16 cellular contexts compared by ENCODE assay signal in the genomic region with DNA sequence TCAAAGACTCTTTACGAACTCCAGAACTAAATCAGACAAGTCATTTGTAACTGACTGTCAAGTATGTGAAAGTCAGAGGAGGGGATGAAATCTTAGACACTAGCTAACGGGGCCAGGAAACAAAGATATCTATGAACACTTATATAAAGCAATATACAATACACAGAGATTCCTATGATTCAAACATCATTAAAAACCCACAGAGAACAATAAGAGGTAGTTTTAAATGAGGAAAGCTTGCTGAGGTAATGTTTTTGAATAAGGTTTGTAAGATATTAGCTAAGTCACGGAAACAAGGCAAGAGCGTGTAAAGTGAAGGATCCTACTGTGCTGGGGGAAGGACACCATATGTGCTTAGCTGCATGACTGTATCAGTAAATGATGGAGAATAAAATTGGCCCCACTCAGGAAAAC. TPM values are rescaled to one million over a fixed set of nuclear protein-coding genes. Genes with fewer than 3 reads are reported as not detected.
DNase-seq lines count a peak whose midpoint lies in the region; ATAC-seq and TF ChIP-seq lines count a peak whose summit lies in the region.
"Had no signal": no experiment of that assay in that cellular context is flagged by ENCODE, and none has a peak within 500 bp of the region (broad histone marks: within the 10 kb centered on the region; RNA-seq: fewer than 3 reads in every experiment).

No MANE protein-coding gene starts in this region.

- H3K9me2 ChIP-seq in PC-3 (replicated peaks; ENCODE audit: low read length), result no peaks in the 10 kb centered on the region

- intact Hi-C loops in PC-3 (cut with micrococcal nuclease), result no loop called here
- intact Hi-C loops in right lobe of liver (cut with DNase I), result no loop called here

- no peak overlapping the region for H3K4me3 Mint-ChIP-seq in memory B cell
- no peak overlapping the region for H3K4me3 Mint-ChIP-seq in effector memory CD8-positive, alpha-beta T cell

- no peak overlapping the region for H3K4me2 ChIP-seq in PC-3 (ENCODE audit: low read length)
- H3K4me2 ChIP-seq: BLaER1 treated with 17β-estradiol and CSF1 and Interleukin-3, amounts not matched to agents 10 nM and 100 nM had no signal

- H3K27ac ChIP-seq in PC-3 (ENCODE audit: low read length), result no peak overlapping the region
- H3K27ac ChIP-seq in right lobe of liver, result no peak overlapping the region
- H3K27ac ChIP-seq: BLaER1 treated with 17β-estradiol and CSF1 and Interleukin-3, amounts not matched to agents 10 nM and 100 nM had no signal

- H3K4me3 ChIP-seq in PC-3 (ENCODE audit: low read length) (no peak overlapping the region), right lobe of liver (no peak overlapping the region)
- H3K4me3 ChIP-seq: BLaER1 treated with 17β-estradiol and CSF1 and Interleukin-3, amounts not matched to agents 10 nM and 100 nM; HAP-1 had no signal

- H3K4me1 ChIP-seq in PC-3 (ENCODE audit: insufficient read depth, low read length) (no peaks in the 10 kb centered on the region), right lobe of liver (no peaks in the 10 kb centered on the region)
- H3K4me1 ChIP-seq: BLaER1 treated with 17β-estradiol and CSF1 and Interleukin-3, amounts not matched to agents 10 nM and 100 nM had no signal

- no peaks in the 10 kb centered on the region for H3K79me2 ChIP-seq in PC-3 (ENCODE audit: low read length)

- H3K36me3 Mint-ChIP-seq in memory B cell, result peaks cover 11% of the 10 kb centered on the region
- no peaks in the 10 kb centered on the region for H3K36me3 Mint-ChIP-seq in effector memory CD8-positive, alpha-beta T cell (ENCODE audit: insufficient read depth)

- TF ChIP-seq CTCF in PC-3 (conservative IDR thresholded peaks at IDR 0.05; ENCODE audit: low read depth, low read length) (no peak), right lobe of liver (IDR thresholded peaks at IDR 0.05) (no peak)

- no peaks in the 10 kb centered on the region for H3K27me3 Mint-ChIP-seq in memory B cell
- no peaks in the 10 kb centered on the region for H3K27me3 Mint-ChIP-seq in effector memory CD8-positive, alpha-beta T cell

- POLR2A ChIA-PET in PC-3 (lab: Charles Lee; ENCODE audit: unreplicated experiment), result interaction anchor here (0.6 kb wide), 1 partner anchor 21 kb away, joined by 5 read pairs; no protein-coding TSS in a partner anchor

- no peak overlapping the region for H2AFZ ChIP-seq in PC-3 (ENCODE audit: low read length)

- H3K9me3 ChIP-seq in PC-3 (ENCODE audit: low read length) (no peaks in the 10 kb centered on the region), right lobe of liver (no peaks in the 10 kb centered on the region)
- H3K9me3 ChIP-seq: BLaER1 treated with 17β-estradiol and CSF1 and Interleukin-3, amounts not matched to agents 10 nM and 100 nM; HAP-1 had no signal

- H3K36me3 ChIP-seq in PC-3 (ENCODE audit: low read depth, low read length) (peaks cover 9% of the 10 kb centered on the region; the same call in 1 of the 2 replicates), right lobe of liver (no peaks in the 10 kb centered on the region)

- H3K9ac ChIP-seq in PC-3 (ENCODE audit: low read length), result no peak overlapping the region
- H3K9ac ChIP-seq: BLaER1 treated with 17β-estradiol and CSF1 and Interleukin-3, amounts not matched to agents 10 nM and 100 nM had no signal

- H3K27ac Mint-ChIP-seq in memory B cell, result peak overlapping the region; percentile 67
- peak overlapping the region in 1 of 2 donors; percentile 22 for H3K27ac Mint-ChIP-seq in effector memory CD8-positive, alpha-beta T cell

- peak; percentile 36 for DNase-seq in Daoy (ENCODE audit: low read depth)
- DNase-seq in PC-3, result no peak
- DNase-seq in cerebellar cortex (ENCODE audit: low spot score), result peak; percentile 63
- no peak for DNase-seq in memory B cell (ENCODE audit: low spot score in 2 of 2)
- no peak for DNase-seq in right lobe of liver
- no peak for DNase-seq in effector memory CD8-positive, alpha-beta T cell
- no peak for DNase-seq in SHP77 (lab: John Stamatoyannopoulos, UW)
- DNase-seq: DMS 273 treated with DMSO at 0.1 percent for 48 hours, MV-4-11, NCI-H446 treated with DMSO at 0.1 percent for 48 hours, NCI-H748 treated with DMSO at 0.1 percent for 48 hours, Right ventricle myocardium superior had no signal

- CTCF ChIA-PET in PC-3 (lab: Charles Lee), result interaction anchor here (0.7 kb wide), 1 partner anchor 227 kb away, joined by 3 read pairs; no protein-coding TSS in a partner anchor

- H4K20me1 ChIP-seq in PC-3 (ENCODE audit: low read length), result no peaks in the 10 kb centered on the region

- H3K27me3 ChIP-seq in PC-3 (ENCODE audit: low read length) (no peaks in the 10 kb centered on the region), right lobe of liver (no peaks in the 10 kb centered on the region)
- H3K27me3 ChIP-seq: BLaER1 treated with 17β-estradiol and CSF1 and Interleukin-3, amounts not matched to agents 10 nM and 100 nM had no signal

- TF ChIP-seq POLR2A in right lobe of liver (IDR thresholded peaks at IDR 0.05), result no peak

- peak; percentile 64 for ATAC-seq in PC-3
- no peak for ATAC-seq in memory B cell (ENCODE audit: low read depth)
- ATAC-seq in GM21515 (IDR thresholded peaks at IDR 0.05; ENCODE audit: unreplicated experiment), result no peak
- ATAC-seq in right lobe of liver, result no peak
- no peak for ATAC-seq in effector memory CD8-positive, alpha-beta T cell (replicated peaks)
- ATAC-seq: Panc1 had no signal

- H3K4me1 Mint-ChIP-seq in memory B cell, result peaks cover 2% of the 10 kb centered on the region
- no peaks in the 10 kb centered on the region for H3K4me1 Mint-ChIP-seq in effector memory CD8-positive, alpha-beta T cell (ENCODE audit: low read depth in 2 of 2)

- H3K9me3 Mint-ChIP-seq in memory B cell, result no peaks in the 10 kb centered on the region
- no peaks in the 10 kb centered on the region for H3K9me3 Mint-ChIP-seq in effector memory CD8-positive, alpha-beta T cell

- 93% methylated on average over 4 of the region's 4 CpGs for WGBS in right lobe of liver (ENCODE audit: insufficient coverage, low coverage, low lambda C conversion rate, missing lambda C conversion rate)

- BruUV-seq in PC-3 (replicated peaks; lab: Mats Ljungman, UMichigan), result no TSS peak

- H3F3A ChIP-seq in PC-3 (ENCODE audit: low read length, unreplicated experiment), result no peaks in the 10 kb centered on the region

RNA-seq across cellular contexts. Expression of gene SAV1, which starts 36.7 kb away (rescaled TPM):
- total RNA-seq in Daoy (2014; rRNA removed; shearing (Covaris generic)), result 28.6 and 36.5 TPM in 2 replicates
- 66.2 and 87.1 TPM in 2 replicates for total RNA-seq in PC-3 (2014; rRNA removed)
- total RNA-seq in right lobe of liver, result 10 to 100 TPM in 3 of 6 experiments, 1 to 10 TPM in 3; 7.8 to 13.8 (median 10.0) TPM

Comparison
In these comparisons a context has a peak if more than half of its experiments do, and no peak if none do; other contexts are left out.
1. DNase-seq: peak in Daoy (single experiment) and cerebellar cortex (single experiment); none in PC-3 (single experiment), memory B cell (0 of 2), right lobe of liver (0 of 3), effector memory CD8-positive, alpha-beta T cell (0 of 3) and SHP77 (0 of 2).